8 cellular contexts compared by ENCODE assay signal in genomic region chr3:72338942-72339749, GRCh38.
DNase-seq lines count a peak whose midpoint lies in the region; ATAC-seq and TF ChIP-seq lines count a peak whose summit lies in the region.

No MANE protein-coding gene starts in this region.

- no peaks in the 10 kb centered on the region for H3K9me2 ChIP-seq in PC-3 (replicated peaks; ENCODE audit: low read length)

- H3K36me3 ChIP-seq in PC-3 (ENCODE audit: low read depth, low read length) (no peaks in the 10 kb centered on the region), urinary bladder (ENCODE audit: insufficient read depth) (no peaks in the 10 kb centered on the region)

- POLR2A ChIA-PET in PC-3 (lab: Charles Lee; ENCODE audit: unreplicated experiment) (no interaction called here), WTC11 (lab: Charles Lee) (no interaction called here)

- no TSS peak for BruUV-seq in PC-3 (replicated peaks; lab: Mats Ljungman, UMichigan)

- H3K27ac ChIP-seq in PC-3 (ENCODE audit: low read length) (peak overlapping the region; percentile 85), urinary bladder (ENCODE audit: low read depth) (peak overlapping the region; percentile 28)

- peaks cover 0 to 2% of the 10 kb centered on the region in 2 donors for H3K27me3 Mint-ChIP-seq in natural killer cell (ENCODE audit: low read depth in 2 of 2)
- no peaks in the 10 kb centered on the region for H3K27me3 Mint-ChIP-seq in WTC11 (ENCODE audit: low read depth)

- H4K20me1 ChIP-seq in PC-3 (ENCODE audit: low read length): no peaks in the 10 kb centered on the region

- H3K4me3 Mint-ChIP-seq in natural killer cell (no peak overlapping the region), WTC11 (no peak overlapping the region)

- no peak overlapping the region for H3K4me2 ChIP-seq in PC-3 (ENCODE audit: low read length)

- no peaks in the 10 kb centered on the region for H3F3A ChIP-seq in PC-3 (ENCODE audit: low read length, unreplicated experiment)

- H3K79me2 ChIP-seq in PC-3 (ENCODE audit: low read length): no peaks in the 10 kb centered on the region

- intact Hi-C loops in PC-3 (cut with micrococcal nuclease) (no loop called here), natural killer cell (cut with micrococcal nuclease) (no loop called here)

- 62% methylated on average over 11 of the region's 11 CpGs for WGBS in urinary bladder

- peak overlapping the region; percentile 14; the same call in 1 of the 2 replicates for H3K9ac ChIP-seq in PC-3 (ENCODE audit: low read length)

- H3K9me3 Mint-ChIP-seq in natural killer cell (no peaks in the 10 kb centered on the region), WTC11 (no peaks in the 10 kb centered on the region)

- H3K9me3 ChIP-seq in PC-3 (ENCODE audit: low read length): no peaks in the 10 kb centered on the region

- DNase-seq in GOT3 (lab: John Stamatoyannopoulos, UW) (peak; percentile 75), PC-3 (peak; percentile 93), cardiac fibroblast (ENCODE audit: low read depth in 2 of 2) (peak; percentile 92 to 98), natural killer cell (no peak), AML-193 (lab: John Stamatoyannopoulos, UW) (no peak), ecto neural progenitor cell (ENCODE audit: low spot score) (no peak), WTC11 (ENCODE audit: low spot score) (no peak)

- 0 out of 2 replicates have a peak overlapping the region, but pooled peaks have one; percentile 8 for H2AFZ ChIP-seq in PC-3 (ENCODE audit: low read length)

- H3K27me3 ChIP-seq in PC-3 (ENCODE audit: low read length): no peaks in the 10 kb centered on the region

- TF ChIP-seq CTCF in PC-3 (conservative IDR thresholded peaks at IDR 0.05; ENCODE audit: low read depth, low read length) (no peak), cardiac fibroblast (IDR thresholded peaks at IDR 0.05; ENCODE audit: low read depth, low read length) (no peak), natural killer cell (IDR thresholded peaks at IDR 0.05) (no peak), WTC11 (IDR thresholded peaks at IDR 0.05) (no peak)

- H3K4me1 Mint-ChIP-seq in natural killer cell (peaks cover 16 to 17% of the 10 kb centered on the region in 2 donors), WTC11 (peaks cover 14% of the 10 kb centered on the region)

- H3K4me3 ChIP-seq in PC-3 (ENCODE audit: low read length) (no peak overlapping the region), cardiac fibroblast (replicated peaks in 1 of 2; ENCODE audit: low read depth in 2 of 2, low read length in 2 of 2) (no peak overlapping the region), urinary bladder (ENCODE audit: low read depth, low read length) (no peak overlapping the region)

- CTCF ChIA-PET in PC-3 (lab: Charles Lee): no interaction called here
- CTCF ChIA-PET in WTC11 (lab: Charles Lee): interaction anchor here (0.6 to 1.8 kb wide), 5 partner anchors 9 to 317 kb away, joined by 3 to 6 read pairs (median 5); no protein-coding TSS in a partner anchor

- H3K27ac Mint-ChIP-seq in natural killer cell (no peak overlapping the region), WTC11 (no peak overlapping the region)

- H3K4me1 ChIP-seq in PC-3 (ENCODE audit: insufficient read depth, low read length) (peaks cover 22% of the 10 kb centered on the region), urinary bladder (ENCODE audit: insufficient read depth) (no peaks in the 10 kb centered on the region)

- ATAC-seq in PC-3 (peak; percentile 74), natural killer cell (peak; percentile 25 to 52 (median 49)), WTC11 (no peak)

- no peaks in the 10 kb centered on the region for H3K36me3 Mint-ChIP-seq in natural killer cell
- H3K36me3 Mint-ChIP-seq in WTC11: no peaks in the 10 kb centered on the region

TF ChIP-seq in WTC11, 78 proteins besides CTCF, POLR2A, EP300 and RAD21:
- TF ChIP-seq CREB1 (CRISPR knock-in tag; IDR thresholded peaks at IDR 0.05) (no peak), E2F5 (CRISPR knock-in tag; IDR thresholded peaks at IDR 0.05) (no peak), NR1H2 (CRISPR knock-in tag; IDR thresholded peaks at IDR 0.05) (no peak), RELA (CRISPR knock-in tag; IDR thresholded peaks at IDR 0.05; ENCODE audit: borderline replicate concordance) (no peak), RORB (CRISPR knock-in tag; IDR thresholded peaks at IDR 0.05) (no peak), ZNF416 (CRISPR knock-in tag; IDR thresholded peaks at IDR 0.05) (no peak), PRDM15 (CRISPR knock-in tag; IDR thresholded peaks at IDR 0.05) (no peak), E2F1 (CRISPR knock-in tag; IDR thresholded peaks at IDR 0.05) (no peak), ERG (CRISPR knock-in tag; IDR thresholded peaks at IDR 0.05) (no peak), JUN (CRISPR knock-in tag; IDR thresholded peaks at IDR 0.05) (no peak), ESRRA (CRISPR knock-in tag; IDR thresholded peaks at IDR 0.05; ENCODE audit: borderline replicate concordance) (no peak)

Comparison
In these comparisons a context has a peak if more than half of its experiments do, and no peak if none do; other contexts are left out.
1. DNase-seq: peak in GOT3 (single experiment), PC-3 (single experiment) and cardiac fibroblast (2 of 2); none in natural killer cell (single experiment), AML-193 (0 of 2), ecto neural progenitor cell (single experiment) and WTC11 (single experiment).